In the genomic region with DNA sequence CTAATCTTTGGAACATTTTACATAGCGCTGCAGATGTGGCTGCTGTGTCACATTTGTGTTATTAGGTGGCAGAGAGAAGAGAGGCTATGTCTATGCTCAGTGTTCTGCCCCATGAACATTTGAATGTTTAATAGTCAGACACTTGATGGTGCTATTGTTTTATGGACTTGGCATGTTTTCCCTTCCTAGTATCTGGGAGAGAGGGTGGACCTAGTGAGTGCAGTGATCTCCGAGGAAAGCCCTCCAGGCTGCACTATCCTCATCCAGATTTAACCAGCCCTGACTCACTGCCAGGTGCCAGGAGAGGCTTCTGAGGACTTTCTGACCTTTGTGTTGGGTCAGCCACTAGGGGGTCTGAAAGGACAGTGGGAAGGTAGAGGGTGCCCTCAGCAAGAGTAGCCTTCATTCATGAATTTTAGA, we compare ENCODE assay signal across 10 cellular contexts. TPM values are rescaled to one million over a fixed set of nuclear protein-coding genes. Genes with fewer than 3 reads are reported as not detected.
DNase-seq lines count a peak whose midpoint lies in the region; ATAC-seq and TF ChIP-seq lines count a peak whose summit lies in the region.
"Had no signal": no experiment of that assay in that cellular context is flagged by ENCODE, and none has a peak within 500 bp of the region (broad histone marks: within the 10 kb centered on the region; RNA-seq: fewer than 3 reads in every experiment).

No MANE protein-coding gene starts in this region.

- H2BK120ac ChIP-seq in mesenchymal stem cell (ENCODE audit: low read depth, low read length) = no peak overlapping the region

- intact Hi-C loops in activated T-helper 2 cell treated with anti-CD3 and anti-CD28 coated beads, Interferon-gamma antibody, Interleukin-2, Interleukin-4, amounts not matched to agents 10 μg/mL and 5 μg/mL and 100 μg/mL, durations not matched to agents 14 hours and 24 hours and 36 hours (cut with micrococcal nuclease) = loop anchor here (2.0 to 5.0 kb wide), 4 partner anchors 13 to 222 kb away; no protein-coding TSS in a partner anchor

- no peak overlapping the region for H3K9ac ChIP-seq in mesenchymal stem cell (ENCODE audit: low read length)

- H3K4me1 Mint-ChIP-seq in activated T-helper 2 cell treated with anti-CD3 and anti-CD28 coated beads, Interferon-gamma antibody, Interleukin-2, Interleukin-4, amounts not matched to agents 10 μg/mL and 5 μg/mL and 100 μg/mL, durations not matched to agents 14 hours and 24 hours and 36 hours (ENCODE audit: low read depth) = peaks cover 35% of the 10 kb centered on the region
- peaks cover 10% of the 10 kb centered on the region for H3K4me1 Mint-ChIP-seq in osteocyte (ENCODE audit: unreplicated experiment)

- no peaks in the 10 kb centered on the region for H3K27me3 Mint-ChIP-seq in activated T-helper 2 cell treated with anti-CD3 and anti-CD28 coated beads, Interferon-gamma antibody, Interleukin-2, Interleukin-4, amounts not matched to agents 10 μg/mL and 5 μg/mL and 100 μg/mL, durations not matched to agents 14 hours and 24 hours and 36 hours (ENCODE audit: low read depth)
- H3K27me3 Mint-ChIP-seq in osteocyte (ENCODE audit: unreplicated experiment) = no peaks in the 10 kb centered on the region

- peaks cover 83% of the 10 kb centered on the region for H3K36me3 Mint-ChIP-seq in activated T-helper 2 cell treated with anti-CD3 and anti-CD28 coated beads, Interferon-gamma antibody, Interleukin-2, Interleukin-4, amounts not matched to agents 10 μg/mL and 5 μg/mL and 100 μg/mL, durations not matched to agents 14 hours and 24 hours and 36 hours (ENCODE audit: low read depth)
- peaks cover 51% of the 10 kb centered on the region for H3K36me3 Mint-ChIP-seq in osteocyte (ENCODE audit: unreplicated experiment)

- no peak overlapping the region for H3K23ac ChIP-seq in mesenchymal stem cell (ENCODE audit: low read length in 2 of 2)

- H3K4ac ChIP-seq in mesenchymal stem cell (ENCODE audit: low read depth in 1 of 2, low read length in 2 of 2) = no peak overlapping the region

- no peak overlapping the region for H2BK12ac ChIP-seq in mesenchymal stem cell (ENCODE audit: low read length in 2 of 2)

- H2AK5ac ChIP-seq in mesenchymal stem cell (ENCODE audit: low read length, severe bottlenecking) = no peak overlapping the region

- H3K18ac ChIP-seq in mesenchymal stem cell (ENCODE audit: low read depth in 1 of 2, low read length in 2 of 2) = no peak overlapping the region

- WGBS in mesenchymal stem cell = 100% methylated on average over 1 of the region's 2 CpGs

- ATAC-seq in HG02973 (IDR thresholded peaks at IDR 0.05; ENCODE audit: unreplicated experiment) = peak; percentile 40
- ATAC-seq in GM19467 (IDR thresholded peaks at IDR 0.05; ENCODE audit: unreplicated experiment) = no peak

- peaks cover 2% of the 10 kb centered on the region for H3K4me1 ChIP-seq in mesenchymal stem cell (ENCODE audit: control insufficient read depth, insufficient read depth, low read depth, low read length)

- peaks cover 16 to 99% of the 10 kb centered on the region in 2 experiments for H3K36me3 ChIP-seq in mesenchymal stem cell (ENCODE audit: control insufficient read depth in 1 of 2, insufficient read depth in 2 of 2, low read depth in 1 of 2, low read length in 2 of 2)

- no peak overlapping the region for H2BK15ac ChIP-seq in mesenchymal stem cell (ENCODE audit: low read depth, poor library complexity, severe bottlenecking)

- no peak overlapping the region for H4K8ac ChIP-seq in mesenchymal stem cell (ENCODE audit: low read length)

- no peak overlapping the region for H3K4me2 ChIP-seq in mesenchymal stem cell (ENCODE audit: low read length, poor library complexity, severe bottlenecking)

- H2AFZ ChIP-seq in mesenchymal stem cell (ENCODE audit: low read depth, low read length) = no peak overlapping the region

- peak overlapping the region; percentile 62 for H3K27ac Mint-ChIP-seq in activated T-helper 2 cell treated with anti-CD3 and anti-CD28 coated beads, Interferon-gamma antibody, Interleukin-2, Interleukin-4, amounts not matched to agents 10 μg/mL and 5 μg/mL and 100 μg/mL, durations not matched to agents 14 hours and 24 hours and 36 hours
- H3K27ac Mint-ChIP-seq in osteocyte (ENCODE audit: unreplicated experiment) = peak overlapping the region; percentile 28

- no peaks in the 10 kb centered on the region for H3K9me3 ChIP-seq in mesenchymal stem cell (ENCODE audit: control insufficient read depth, low read length)
- H3K9me3 ChIP-seq: MG63 had no signal

- no peak for TF ChIP-seq CTCF in osteocyte (IDR thresholded peaks at IDR 0.05)

- H3K14ac ChIP-seq in mesenchymal stem cell (ENCODE audit: low read length in 2 of 2) = no peak overlapping the region

- no peak overlapping the region for H3K27ac ChIP-seq in mesenchymal stem cell (ENCODE audit: low read length, poor library complexity, severe bottlenecking)

- H3K4me3 ChIP-seq in mesenchymal stem cell (ENCODE audit: insufficient read depth in 1 of 2, low read depth in 1 of 2, low read length in 2 of 2) = no peak overlapping the region
- H3K4me3 ChIP-seq: MG63 had no signal

- DNase-seq in NCI-H2196 (lab: John Stamatoyannopoulos, UW; ENCODE audit: unreplicated experiment) (peak; percentile 6), NCI-H2196 treated with DMSO at 0.1 percent for 48 hours (lab: John Stamatoyannopoulos, UW; ENCODE audit: unreplicated experiment) (no peak), osteocyte (ENCODE audit: extremely low spot score, unreplicated experiment) (no peak), SKM-1 treated with dmso at 0.1 percent for 144 hours (lab: John Stamatoyannopoulos, UW; ENCODE audit: unreplicated experiment) (no peak), mesenchymal stem cell (no peak)
- DNase-seq in activated T-helper 2 cell treated with anti-CD3 and anti-CD28 coated beads, Interferon-gamma antibody, Interleukin-2, Interleukin-4, amounts not matched to agents 10 μg/mL and 5 μg/mL and 100 μg/mL, durations not matched to agents 14 hours and 24 hours and 36 hours (ENCODE audit: low spot score) = no peak
- DNase-seq: MG63, right cardiac atrium had no signal

- no peaks in the 10 kb centered on the region for H3K27me3 ChIP-seq in mesenchymal stem cell (ENCODE audit: control insufficient read depth in 1 of 2, insufficient read depth in 1 of 2, low read length in 2 of 2)
- H3K27me3 ChIP-seq: MG63 had no signal

- H2BK5ac ChIP-seq in mesenchymal stem cell (ENCODE audit: low read depth, low read length, poor library complexity, severe bottlenecking) = no peak overlapping the region

- H3K79me1 ChIP-seq in mesenchymal stem cell (replicated peaks; ENCODE audit: low read length, poor library complexity, severe bottlenecking) = peaks cover 18% of the 10 kb centered on the region

- no peaks in the 10 kb centered on the region for H3K9me3 Mint-ChIP-seq in activated T-helper 2 cell treated with anti-CD3 and anti-CD28 coated beads, Interferon-gamma antibody, Interleukin-2, Interleukin-4, amounts not matched to agents 10 μg/mL and 5 μg/mL and 100 μg/mL, durations not matched to agents 14 hours and 24 hours and 36 hours
- H3K9me3 Mint-ChIP-seq in osteocyte (ENCODE audit: unreplicated experiment) = no peaks in the 10 kb centered on the region

- H3K4me3 Mint-ChIP-seq in activated T-helper 2 cell treated with anti-CD3 and anti-CD28 coated beads, Interferon-gamma antibody, Interleukin-2, Interleukin-4, amounts not matched to agents 10 μg/mL and 5 μg/mL and 100 μg/mL, durations not matched to agents 14 hours and 24 hours and 36 hours (ENCODE audit: low read depth) = no peak overlapping the region
- H3K4me3 Mint-ChIP-seq in osteocyte (ENCODE audit: unreplicated experiment) = no peak overlapping the region

- H4K91ac ChIP-seq in mesenchymal stem cell (ENCODE audit: low read length) = no peak overlapping the region

RNA-seq across cellular contexts. Expression of gene ZFC3H1, which starts 24.3 kb away (rescaled TPM):
- total RNA-seq in activated T-helper 2 cell treated with anti-CD3 and anti-CD28 coated beads, Interferon-gamma antibody, Interleukin-2, Interleukin-4, amounts not matched to agents 10 μg/mL and 5 μg/mL and 100 μg/mL, durations not matched to agents 14 hours and 24 hours and 36 hours = 70.4 and 72.5 TPM in 2 replicates
- 38.8 and 49.7 TPM in 2 replicates for total RNA-seq in osteocyte
- 22.4 TPM for polyA plus RNA-seq in mesenchymal stem cell (2013, experiment 1 of 2)
- 20.2 TPM for polyA plus RNA-seq in mesenchymal stem cell (2013, experiment 2 of 2)

RNA-seq across cellular contexts. Expression of gene THAP2, which starts 24.8 kb away (rescaled TPM):
- total RNA-seq in activated T-helper 2 cell treated with anti-CD3 and anti-CD28 coated beads, Interferon-gamma antibody, Interleukin-2, Interleukin-4, amounts not matched to agents 10 μg/mL and 5 μg/mL and 100 μg/mL, durations not matched to agents 14 hours and 24 hours and 36 hours = 9.0 and 12.1 TPM in 2 replicates
- 5.0 and 5.1 TPM in 2 replicates for total RNA-seq in osteocyte
- polyA plus RNA-seq in mesenchymal stem cell (2013, experiment 1 of 2) = 3.4 TPM
- 2.9 TPM for polyA plus RNA-seq in mesenchymal stem cell (2013, experiment 2 of 2)

RNA-seq across cellular contexts. Expression of gene TMEM19, which starts 46.5 kb away (rescaled TPM):
- 11.0 and 14.3 TPM in 2 replicates for total RNA-seq in activated T-helper 2 cell treated with anti-CD3 and anti-CD28 coated beads, Interferon-gamma antibody, Interleukin-2, Interleukin-4, amounts not matched to agents 10 μg/mL and 5 μg/mL and 100 μg/mL, durations not matched to agents 14 hours and 24 hours and 36 hours
- 28.0 and 32.5 TPM in 2 replicates for total RNA-seq in osteocyte
- polyA plus RNA-seq in mesenchymal stem cell (2013, experiment 1 of 2) = 10.7 TPM
- polyA plus RNA-seq in mesenchymal stem cell (2013, experiment 2 of 2) = 11.2 TPM
